In genomic region chr3:182716114-182716688, GRCh38 we compare ENCODE assay signal across 10 cellular contexts.
DNase-seq lines count a peak whose midpoint lies in the region; ATAC-seq lines count a peak whose summit lies in the region.
"Had no signal": no experiment of that assay in that cellular context is flagged by ENCODE, and none has a peak within 500 bp of the region (broad histone marks: within the 10 kb centered on the region; RNA-seq: fewer than 3 reads in every experiment).

No MANE protein-coding gene starts in this region.

- H3K27ac Mint-ChIP-seq in naive thymus-derived CD4-positive, alpha-beta T cell: peak overlapping the region in 7 of 9 donors; percentile 1 to 43 (median 10)

- no peak overlapping the region for H3K4me3 ChIP-seq in naive thymus-derived CD4-positive, alpha-beta T cell (ENCODE audit: low read length)
- H3K4me3 ChIP-seq: GM23248, lung had no signal

- no peak overlapping the region for H3K27ac ChIP-seq in naive thymus-derived CD4-positive, alpha-beta T cell (ENCODE audit: low read depth, low read length)
- H3K27ac ChIP-seq: GM23248 had no signal

- H3K9me3 Mint-ChIP-seq in naive thymus-derived CD4-positive, alpha-beta T cell: no peaks in the 10 kb centered on the region

- no peaks in the 10 kb centered on the region for H3K36me3 Mint-ChIP-seq in naive thymus-derived CD4-positive, alpha-beta T cell

- H3K36me3 ChIP-seq in naive thymus-derived CD4-positive, alpha-beta T cell (ENCODE audit: control insufficient read depth in 2 of 3, insufficient read depth in 3 of 3, low read length in 3 of 3): no peaks in the 10 kb centered on the region

- DNase-seq in naive thymus-derived CD4-positive, alpha-beta T cell: no peak
- DNase-seq in SIG-M5 (lab: John Stamatoyannopoulos, UW) (no peak), foreskin melanocyte (no peak)
- no peak for DNase-seq in activated CD4-positive, alpha-beta T cell treated with anti-CD3 and anti-CD28 coated beads, Interleukin-2, amount 50 U/mL, for 4 hours
- DNase-seq: GM23248 had no signal

- ATAC-seq in GM19324 (IDR thresholded peaks at IDR 0.05; ENCODE audit: low FRiP score, unreplicated experiment) (peak; percentile 44), GM21825 (IDR thresholded peaks at IDR 0.05; ENCODE audit: unreplicated experiment) (peak; percentile 39), HG03460 (IDR thresholded peaks at IDR 0.05; ENCODE audit: unreplicated experiment) (peak; percentile 44)
- ATAC-seq in naive thymus-derived CD4-positive, alpha-beta T cell: no peak
- ATAC-seq: Panc1 had no signal

- H3K9me3 ChIP-seq in naive thymus-derived CD4-positive, alpha-beta T cell (ENCODE audit: control insufficient read depth in 2 of 3, low read length in 3 of 3): no peaks in the 10 kb centered on the region

- peaks cover 0 to 2% (median 0%) of the 10 kb centered on the region in 5 donors for H3K27me3 Mint-ChIP-seq in naive thymus-derived CD4-positive, alpha-beta T cell

- no peaks in the 10 kb centered on the region for H3K27me3 ChIP-seq in naive thymus-derived CD4-positive, alpha-beta T cell (ENCODE audit: control insufficient read depth in 2 of 2, insufficient read depth in 2 of 2, low read length in 2 of 2)

- peak overlapping the region in 2 of 10 donors; percentile 3 to 35 for H3K4me3 Mint-ChIP-seq in naive thymus-derived CD4-positive, alpha-beta T cell

- CTCF ChIA-PET in naive thymus-derived CD4-positive, alpha-beta T cell (lab: Charles Lee): interaction anchor here (0.7 to 1.6 kb wide), 7 partner anchors 18 to 338 kb away, joined by 3 to 8 read pairs (median 3); no protein-coding TSS in a partner anchor

- POLR2A ChIA-PET in naive thymus-derived CD4-positive, alpha-beta T cell (lab: Charles Lee): interaction anchor here (0.9 kb wide), 1 partner anchor 121 kb away, joined by 3 read pairs; no protein-coding TSS in a partner anchor

- H3K4me1 Mint-ChIP-seq in naive thymus-derived CD4-positive, alpha-beta T cell: peaks cover 4 to 16% (median 7%) of the 10 kb centered on the region in 7 donors

- no peaks in the 10 kb centered on the region for H3K4me1 ChIP-seq in naive thymus-derived CD4-positive, alpha-beta T cell (ENCODE audit: control insufficient read depth in 2 of 2, insufficient read depth in 2 of 2, low read length in 2 of 2)

- intact Hi-C loops in naive thymus-derived CD4-positive, alpha-beta T cell (cut with micrococcal nuclease): loop anchor here in 1 of 2 donors (10.0 kb wide), 2 partner anchors 189 to 379 kb away; partner anchors contain the start of gene MCCC1
